Comparison of ENCODE assay signal across 8 cellular contexts in the genomic region with DNA sequence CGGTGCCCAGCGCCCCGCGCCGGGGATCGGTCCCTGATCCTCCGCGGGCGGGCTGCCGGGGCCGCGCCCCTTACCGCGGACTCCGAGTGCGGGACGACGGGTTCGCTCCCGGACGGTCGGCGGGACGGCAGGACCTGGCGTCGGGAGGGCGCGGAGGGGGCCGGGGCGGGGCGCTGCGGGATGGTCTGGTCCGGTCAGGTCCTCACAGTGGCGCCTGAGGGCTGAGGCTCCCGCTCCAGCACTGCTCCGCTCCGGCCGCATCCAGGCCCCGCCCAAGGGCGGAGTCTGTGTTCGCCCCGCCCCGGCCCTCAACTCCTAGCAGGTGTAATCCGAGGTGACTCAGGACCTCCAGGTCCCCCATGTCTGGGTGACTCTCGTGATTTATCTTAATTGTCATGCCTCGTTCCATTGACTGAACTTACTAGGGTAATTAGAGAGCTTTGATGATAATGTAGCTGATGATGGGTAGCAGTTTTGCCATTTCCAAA. TPM values are rescaled to one million over a fixed set of nuclear protein-coding genes. Genes with fewer than 3 reads are reported as not detected.
DNase-seq lines count a peak whose midpoint lies in the region; ATAC-seq and TF ChIP-seq lines count a peak whose summit lies in the region.

RAB3B (minus strand) TSS at position 223 of the 488 bp plus-strand sequence. CDS start 13,583 bp downstream, outside the sequence.

- peak within 1 kb of the TSS; percentile 91 for H3K4me3 Mint-ChIP-seq in endothelial cell (ENCODE audit: unreplicated experiment)

- no peak for TF ChIP-seq CTCF in endothelial cell (IDR thresholded peaks at IDR 0.05; ENCODE audit: unreplicated experiment)

- DNase-seq in NCI-H510A treated with DMSO at 0.1 percent for 48 hours (lab: John Stamatoyannopoulos, UW) (peak; percentile 65), endothelial cell (ENCODE audit: low spot score) (peak; percentile 83), myocyte (ENCODE audit: low read depth) (peak; percentile 62), medulla oblongata (ENCODE audit: extremely low spot score) (no peak)
- peak; percentile 69 to 75 for DNase-seq in activated CD8-positive, alpha-beta memory T cell treated with anti-CD3 and anti-CD28 coated beads for 4 hours (ENCODE audit: low read depth in 2 of 2)
- peak; percentile 54 to 62 for DNase-seq in stimulated activated CD8-positive, alpha-beta memory T cell treated with anti-CD3 and anti-CD28 coated beads, Interleukin-7, amount 100 ng/mL, for 48 hours (ENCODE audit: extremely low read depth in 1 of 2, low read depth in 1 of 2)

- peaks cover 19% of the 10 kb centered on the region for H3K27me3 Mint-ChIP-seq in endothelial cell (ENCODE audit: unreplicated experiment)

- peaks cover 15% of the 10 kb centered on the region for H3K4me1 Mint-ChIP-seq in endothelial cell (ENCODE audit: unreplicated experiment)

- H3K27ac Mint-ChIP-seq in endothelial cell (ENCODE audit: unreplicated experiment), result peak within 1 kb of the TSS; percentile 44

- H3K36me3 Mint-ChIP-seq in endothelial cell (ENCODE audit: low read depth, unreplicated experiment), result peaks cover 10% of the 10 kb centered on the region

- peak; percentile 87 for ATAC-seq in GM18502 (IDR thresholded peaks at IDR 0.05; ENCODE audit: poor library complexity, unreplicated experiment)
- peak; percentile 67 for ATAC-seq in HG03108 (IDR thresholded peaks at IDR 0.05; ENCODE audit: unreplicated experiment)

- H3K9me3 Mint-ChIP-seq in endothelial cell (ENCODE audit: unreplicated experiment), result no peaks in the 10 kb centered on the region

RNA-seq across cellular contexts. Expression of gene RAB3B, which starts in this region (rescaled TPM):
- 15.1 TPM for total RNA-seq in endothelial cell (ENCODE audit: unreplicated experiment)
- 0.78 and 0.88 TPM in 2 replicates for total RNA-seq in myocyte
- 5.3 TPM for polyA plus RNA-seq in myocyte (2012)
